In the genomic region with DNA sequence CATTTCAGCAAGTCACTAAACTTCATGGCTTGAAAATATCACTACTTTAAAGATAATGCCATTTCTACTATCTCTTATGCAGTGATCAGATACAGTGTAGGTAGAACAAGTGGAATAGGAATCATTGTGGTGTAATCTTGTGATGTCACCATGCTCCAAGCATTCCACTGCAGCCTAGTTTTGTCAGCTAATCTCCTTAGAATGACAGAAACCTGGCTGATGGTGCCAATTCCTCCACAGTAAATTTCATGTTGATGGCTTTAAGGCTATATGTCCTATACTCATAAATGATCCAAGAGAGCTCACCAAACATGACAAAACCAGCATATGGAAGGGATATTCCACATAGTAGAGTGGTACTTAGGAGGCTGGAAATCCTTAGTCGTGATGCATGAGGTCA, we compare ENCODE assay signal across 2 cellular contexts.
TF ChIP-seq lines count a peak whose summit lies in the region.

No MANE protein-coding gene starts in this region.

TF ChIP-seq in IMR-90, 13 proteins besides CTCF, POLR2A, EP300 and RAD21:
- TF ChIP-seq CEBPB (IDR thresholded peaks at IDR 0.05; ENCODE audit: low read depth, low read length) (no peak), MAFK (IDR thresholded peaks at IDR 0.05; ENCODE audit: low read depth, low read length) (no peak)
- TF ChIP-seq, protein P1, sequence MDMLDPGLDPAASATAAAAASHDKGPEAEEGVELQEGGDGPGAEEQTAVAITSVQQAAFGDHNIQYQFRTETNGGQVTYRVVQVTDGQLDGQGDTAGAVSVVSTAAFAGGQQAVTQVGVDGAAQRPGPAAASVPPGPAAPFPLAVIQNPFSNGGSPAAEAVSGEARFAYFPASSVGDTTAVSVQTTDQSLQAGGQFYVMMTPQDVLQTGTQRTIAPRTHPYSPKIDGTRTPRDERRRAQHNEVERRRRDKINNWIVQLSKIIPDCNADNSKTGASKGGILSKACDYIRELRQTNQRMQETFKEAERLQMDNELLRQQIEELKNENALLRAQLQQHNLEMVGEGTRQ (IDR thresholded peaks at IDR 0.05; ENCODE audit: low read depth, low read length) = no peak

TF ChIP-seq in H1, 55 proteins besides CTCF, POLR2A, EP300 and RAD21:
- no peak for TF ChIP-seq GTF2F1 (IDR thresholded peaks at IDR 0.05; ENCODE audit: borderline replicate concordance, low read depth, low read length)
- no peak for TF ChIP-seq CREB1 (IDR thresholded peaks at IDR 0.05)
- no peak for TF ChIP-seq YY1 (IDR thresholded peaks at IDR 0.05; ENCODE audit: low read depth, low read length)
TF ChIP-seq in H1: peak in this region for 0.
